ENCODE assay signal across 17 cellular contexts in the genomic region with DNA sequence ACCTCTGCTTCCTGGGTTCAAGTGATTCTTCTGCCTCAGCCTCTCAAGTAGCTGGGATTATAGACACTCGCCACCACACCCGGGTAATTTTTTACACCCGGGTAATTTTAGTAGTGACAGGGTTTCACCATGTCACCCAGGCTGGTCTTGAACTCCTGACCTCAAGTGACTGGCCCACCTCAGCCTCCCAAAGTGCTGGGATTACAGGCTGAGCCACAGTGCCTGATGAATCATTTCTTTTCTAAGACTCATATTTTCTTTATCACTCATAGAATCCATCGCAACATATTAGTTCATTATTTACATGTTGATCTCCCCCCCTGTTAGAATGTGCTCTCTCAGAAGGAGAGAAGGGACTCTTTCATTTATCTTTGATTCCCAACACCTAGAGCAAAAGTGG.
"Had no signal": no experiment of that assay in that cellular context is flagged by ENCODE, and none has a peak within 500 bp of the region (broad histone marks: within the 10 kb centered on the region; RNA-seq: fewer than 3 reads in every experiment).

No MANE protein-coding gene starts in this region.

- H3K9me3 ChIP-seq: ascending aorta, colonic mucosa, psoas muscle, sigmoid colon, thoracic aorta had no signal

- DNase-seq: activated CD4-positive, alpha-beta T cell treated with anti-CD3 and anti-CD28 coated beads for 4 hours; activated naive CD4-positive, alpha-beta T cell; caudate nucleus; colonic mucosa; effector CD4-positive, alpha-beta T cell; glutamatergic neuron; immature natural killer cell; left ventricle myocardium inferior; nephron progenitor cell; psoas muscle; sigmoid colon; stimulated activated CD4-positive, alpha-beta T cell treated with anti-CD3 and anti-CD28 coated beads, Interleukin-4, amount 100 ng/mL, for 1 hour; stimulated activated CD8-positive, alpha-beta memory T cell treated with anti-CD3 and anti-CD28 coated beads, Interleukin-4, amount 100 ng/mL, for 48 hours; T-helper 9 cell; WERI-Rb-1 had no signal

- H3K36me3 ChIP-seq: ascending aorta, colonic mucosa, left ventricle myocardium inferior, sigmoid colon, thoracic aorta, WERI-Rb-1 had no signal

- H3K27me3 ChIP-seq: ascending aorta, colonic mucosa, sigmoid colon had no signal

- H3K4me3 ChIP-seq: ascending aorta, colonic mucosa, left ventricle myocardium inferior, psoas muscle, sigmoid colon, thoracic aorta had no signal

- H3K27ac ChIP-seq: ascending aorta, colonic mucosa, left ventricle myocardium inferior, psoas muscle, sigmoid colon, thoracic aorta, WERI-Rb-1 had no signal

- H3K4me1 ChIP-seq: ascending aorta, colonic mucosa had no signal
